Comparison of ENCODE assay signal across 8 cellular contexts in genomic region chr2:136423516-136423996, GRCh38.
A peak's percentile ranks its signal among the peaks of the same experiment; 100 is the strongest.
DNase-seq lines count a peak whose midpoint lies in the region; ATAC-seq, FAIRE-seq and TF ChIP-seq lines count a peak whose summit lies in the region.

No MANE protein-coding gene starts in this region.

- no peaks in the 10 kb centered on the region for H3K9me3 Mint-ChIP-seq in natural killer cell treated with Interleukin-12 subunit alpha and Interleukin-12 subunit beta and Interleukin-15 and Interleukin-18, amount 100 ng/mL, for 72 hours

- H3K4me3 ChIP-seq in OCI-LY3 (ENCODE audit: low read length) (peak overlapping the region; percentile 78), fibroblast of lung (replicated peaks in 1 of 4; ENCODE audit: control extremely low read depth in 1 of 4, insufficient read depth in 1 of 4, low read depth in 3 of 4, low read length in 4 of 4) (peak overlapping the region; percentile 19 to 56 (median 38))

- H3K4me2 ChIP-seq in OCI-LY3 (ENCODE audit: low read length), result peak overlapping the region; percentile 78
- H3K4me2 ChIP-seq in fibroblast of lung (ENCODE audit: extremely low read depth, insufficient read depth, low read length), result peak overlapping the region; percentile 79

- H3K9ac ChIP-seq in OCI-LY3 (ENCODE audit: low read length) (peak overlapping the region; percentile 40; the same call in 1 of the 2 replicates), fibroblast of lung (ENCODE audit: insufficient read depth, low read length) (no peak overlapping the region)

- peak; percentile 99 for ATAC-seq in GM21423 (IDR thresholded peaks at IDR 0.05; ENCODE audit: unreplicated experiment)
- peak; percentile 94 to 95 for ATAC-seq in natural killer cell treated with Interleukin-12 subunit alpha and Interleukin-12 subunit beta and Interleukin-15 and Interleukin-18, amount 100 ng/mL, for 72 hours

- no peaks in the 10 kb centered on the region for H3K36me3 Mint-ChIP-seq in natural killer cell treated with Interleukin-12 subunit alpha and Interleukin-12 subunit beta and Interleukin-15 and Interleukin-18, amount 100 ng/mL, for 72 hours

- peak overlapping the region; percentile 26 to 56 for H3K27ac Mint-ChIP-seq in natural killer cell treated with Interleukin-12 subunit alpha and Interleukin-12 subunit beta and Interleukin-15 and Interleukin-18, amount 100 ng/mL, for 72 hours

- H3K27ac ChIP-seq in OCI-LY3 (ENCODE audit: low read length) (no peak overlapping the region), fibroblast of lung (ENCODE audit: insufficient read depth, low read length) (no peak overlapping the region)

- DNase-seq in D721Med (ENCODE audit: insufficient read length, low spot score) (peak; percentile 41), HTR-8/SVneo (ENCODE audit: insufficient read length, low spot score) (peak; percentile 18), fibroblast of lung (ENCODE audit: low read depth in 2 of 2) (peak; percentile 48 to 55)
- peak; percentile 82 for DNase-seq in activated T-cell treated with anti-CD3 and anti-CD28 coated beads, Interleukin-2, amount 50 U/mL, for 1 hour
- DNase-seq in natural killer cell treated with Interleukin-12 subunit alpha and Interleukin-12 subunit beta and Interleukin-15 and Interleukin-18, amount 100 ng/mL, for 72 hours (ENCODE audit: low spot score), result peak; percentile 75
- DNase-seq in stimulated activated naive CD4-positive, alpha-beta T cell treated with Interleukin-2 at 50 U/mL for 16 hours (lab: John Stamatoyannopoulos, UW), result peak; percentile 78

- H3K79me2 ChIP-seq in OCI-LY3 (ENCODE audit: low read length), result no peaks in the 10 kb centered on the region
- H3K79me2 ChIP-seq in fibroblast of lung (ENCODE audit: control insufficient read depth, insufficient read depth, low read length), result no peaks in the 10 kb centered on the region

- FAIRE-seq in D721Med (lab: Jason Lieb, UNC) (no peak), HTR-8/SVneo (lab: Jason Lieb, UNC) (no peak)

- peak; percentile 90 for TF ChIP-seq CTCF in D721Med (IDR thresholded peaks at IDR 0.05; ENCODE audit: insufficient read depth, missing control alignments)
- peak; percentile 92 for TF ChIP-seq CTCF in OCI-LY3 (IDR thresholded peaks at IDR 0.05; ENCODE audit: low read depth, low read length)
- peak; percentile 77 to 80 for TF ChIP-seq CTCF in fibroblast of lung (conservative IDR thresholded peaks at IDR 0.05 in 1 of 2, IDR thresholded peaks at IDR 0.05 in 1 of 2; ENCODE audit: low read depth in 1 of 2, low read length in 2 of 2)

- H3K27me3 Mint-ChIP-seq in natural killer cell treated with Interleukin-12 subunit alpha and Interleukin-12 subunit beta and Interleukin-15 and Interleukin-18, amount 100 ng/mL, for 72 hours, result peaks cover 39 to 47% of the 10 kb centered on the region in 2 donors

- H3K36me3 ChIP-seq in OCI-LY3 (replicated peaks; ENCODE audit: low read depth, low read length), result no peaks in the 10 kb centered on the region
- H3K36me3 ChIP-seq in fibroblast of lung (ENCODE audit: control insufficient read depth, insufficient read depth, low read length), result no peaks in the 10 kb centered on the region

- H3K9me3 ChIP-seq in OCI-LY3 (ENCODE audit: insufficient read depth, low read length) (no peaks in the 10 kb centered on the region), fibroblast of lung (ENCODE audit: control insufficient read depth, insufficient read depth, low read depth, low read length) (no peaks in the 10 kb centered on the region)

- H3K4me1 ChIP-seq in OCI-LY3 (ENCODE audit: low read length) (0 out of 2 replicates have a peak, but pooled peaks cover 3% of the 10 kb centered on the region), fibroblast of lung (ENCODE audit: control insufficient read depth, extremely low read depth, insufficient read depth, low read length) (no peaks in the 10 kb centered on the region)

- H3K4me3 Mint-ChIP-seq in natural killer cell treated with Interleukin-12 subunit alpha and Interleukin-12 subunit beta and Interleukin-15 and Interleukin-18, amount 100 ng/mL, for 72 hours, result peak overlapping the region; percentile 86

- H3K27me3 ChIP-seq in OCI-LY3 (ENCODE audit: low read depth, low read length) (peaks cover 61% of the 10 kb centered on the region), fibroblast of lung (ENCODE audit: control insufficient read depth, insufficient read depth, low read length) (no peaks in the 10 kb centered on the region)

- H3K4me1 Mint-ChIP-seq in natural killer cell treated with Interleukin-12 subunit alpha and Interleukin-12 subunit beta and Interleukin-15 and Interleukin-18, amount 100 ng/mL, for 72 hours (ENCODE audit: low read depth in 2 of 2), result peaks cover 12 to 16% of the 10 kb centered on the region in 2 donors

- H2AFZ ChIP-seq in OCI-LY3 (ENCODE audit: low read depth, low read length) (peak overlapping the region; percentile 84), fibroblast of lung (ENCODE audit: low read length) (peak overlapping the region; percentile 78)

- H4K20me1 ChIP-seq in OCI-LY3 (ENCODE audit: insufficient read depth, low read length) (no peaks in the 10 kb centered on the region), fibroblast of lung (ENCODE audit: control insufficient read depth, extremely low read depth, insufficient read depth, low read length) (no peaks in the 10 kb centered on the region)

Comparison
In these comparisons a context has a peak if more than half of its experiments do, and no peak if none do; other contexts are left out.
1. DNase-seq: peak in every context shown above with its lines; median percentile 82 in activated T-cell treated with anti-CD3 and anti-CD28 coated beads, Interleukin-2, amount 50 U/mL, for 1 hour; 78 in stimulated activated naive CD4-positive, alpha-beta T cell treated with Interleukin-2 at 50 U/mL for 16 hours; 75 in natural killer cell treated with Interleukin-12 subunit alpha and Interleukin-12 subunit beta and Interleukin-15 and Interleukin-18, amount 100 ng/mL, for 72 hours; 52 in fibroblast of lung; 41 in D721Med; 18 in HTR-8/SVneo.